14 cellular contexts compared by ENCODE assay signal in the genomic region with DNA sequence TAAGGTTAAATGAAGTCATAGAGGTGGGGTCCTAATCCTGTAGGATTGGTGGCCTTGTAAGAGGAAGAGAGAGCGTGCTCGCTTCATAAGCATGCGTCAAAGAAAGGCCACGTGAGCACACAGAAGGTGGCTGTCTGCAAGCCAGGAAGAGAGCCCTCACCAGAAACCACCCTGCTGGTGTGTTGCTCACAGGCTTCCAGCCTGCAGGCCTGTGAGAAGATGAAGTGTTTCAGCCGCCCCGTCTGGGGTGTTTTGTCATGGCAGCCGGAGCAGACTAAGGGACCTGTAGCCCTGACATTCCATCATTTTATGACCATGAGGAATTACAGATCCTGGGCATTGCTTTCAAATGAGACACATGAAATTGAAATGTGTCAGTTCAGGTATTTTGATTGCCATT.
"Had no signal": no experiment of that assay in that cellular context is flagged by ENCODE, and none has a peak within 500 bp of the region (broad histone marks: within the 10 kb centered on the region; RNA-seq: fewer than 3 reads in every experiment).

No MANE protein-coding gene starts in this region.

- H3K4me3 Mint-ChIP-seq: activated B cell treated with CpG ODN at 0.5 μM for 24 hours; activated CD8-positive, alpha-beta T cell treated with anti-CD3 and anti-CD28 coated beads for 36 hours; activated T-helper 17 cell treated with anti-CD3 and anti-CD28 coated beads, Interleukin-2, amount 50 U/mL, for 72 hours had no signal

- H3K9me3 ChIP-seq: adrenal gland, tibial artery, vagina had no signal

- ATAC-seq: activated CD8-positive, alpha-beta T cell treated with anti-CD3 and anti-CD28 coated beads for 36 hours; activated T-helper 17 cell treated with anti-CD3 and anti-CD28 coated beads, Interleukin-2, amount 50 U/mL, for 72 hours had no signal

- H3K4me3 ChIP-seq: adrenal gland, tibial artery, vagina had no signal

- DNase-seq: activated B cell treated with CpG ODN at 0.5 μM for 24 hours; activated CD4-positive, alpha-beta T cell treated with anti-CD3 and anti-CD28 coated beads for 48 hours; activated CD8-positive, alpha-beta T cell treated with anti-CD3 and anti-CD28 coated beads for 36 hours; activated naive CD4-positive, alpha-beta T cell; activated T-cell treated with anti-CD3 and anti-CD28 coated beads, Interleukin-2, amount 50 U/mL, for 1 hour; adrenal gland; foreskin fibroblast; hypothalamus; occipital lobe; stimulated activated naive CD4-positive, alpha-beta T cell treated with Interleukin-2 at 50 U/mL for 16 hours; SW 1271; tibial artery had no signal

- H3K27ac ChIP-seq: adrenal gland, tibial artery, vagina had no signal

- H3K27me3 ChIP-seq: adrenal gland, tibial artery, vagina had no signal

- H3K9me3 Mint-ChIP-seq: activated B cell treated with CpG ODN at 0.5 μM for 24 hours; activated CD8-positive, alpha-beta T cell treated with anti-CD3 and anti-CD28 coated beads for 36 hours; activated T-helper 17 cell treated with anti-CD3 and anti-CD28 coated beads, Interleukin-2, amount 50 U/mL, for 72 hours had no signal

- H3K27ac Mint-ChIP-seq: activated B cell treated with CpG ODN at 0.5 μM for 24 hours; activated CD8-positive, alpha-beta T cell treated with anti-CD3 and anti-CD28 coated beads for 36 hours; activated T-helper 17 cell treated with anti-CD3 and anti-CD28 coated beads, Interleukin-2, amount 50 U/mL, for 72 hours had no signal

- H3K27me3 Mint-ChIP-seq: activated B cell treated with CpG ODN at 0.5 μM for 24 hours; activated CD8-positive, alpha-beta T cell treated with anti-CD3 and anti-CD28 coated beads for 36 hours; activated T-helper 17 cell treated with anti-CD3 and anti-CD28 coated beads, Interleukin-2, amount 50 U/mL, for 72 hours had no signal
